In the genomic region with DNA sequence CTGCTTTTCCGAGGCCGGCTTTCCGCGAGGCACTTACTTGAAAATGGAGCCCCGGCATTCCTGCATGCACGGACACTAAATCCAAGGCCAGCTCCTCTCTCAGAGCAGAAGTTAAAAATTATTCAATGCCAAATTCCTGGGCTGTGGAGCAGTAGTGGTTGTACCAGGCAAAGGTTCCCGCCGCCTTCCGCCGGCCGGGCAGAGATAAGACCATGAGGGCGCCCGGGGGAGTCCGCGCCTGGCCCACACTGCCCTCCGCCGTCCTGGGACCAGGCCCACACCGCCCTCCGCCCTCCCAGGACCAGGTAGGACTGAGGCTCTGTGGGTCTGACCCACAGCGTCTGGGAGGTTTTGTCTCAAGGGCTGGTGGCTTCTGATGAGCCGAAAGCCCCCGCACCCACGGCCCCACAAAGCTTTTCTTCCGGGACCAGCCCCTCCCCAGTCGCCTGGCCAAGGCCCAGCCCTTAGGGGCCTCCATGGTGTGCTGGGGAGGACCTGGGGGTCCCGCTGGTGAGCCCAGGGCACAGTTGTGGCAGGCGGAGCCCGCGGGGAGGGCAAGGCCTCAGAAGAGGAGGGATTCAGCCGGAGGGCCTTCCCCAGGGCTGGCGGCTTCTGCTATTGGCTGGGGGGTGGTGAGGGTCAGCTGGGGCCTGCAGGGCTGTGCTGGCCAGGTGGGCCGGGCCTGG, we compare ENCODE assay signal across 24 cellular contexts. TPM values are rescaled to one million over a fixed set of nuclear protein-coding genes. Genes with fewer than 3 reads are reported as not detected.
A peak's percentile ranks its signal among the peaks of the same experiment; 100 is the strongest.
DNase-seq lines count a peak whose midpoint lies in the region; ATAC-seq, FAIRE-seq and TF ChIP-seq lines count a peak whose summit lies in the region.
"Had no signal": no experiment of that assay in that cellular context is flagged by ENCODE, and none has a peak within 500 bp of the region (broad histone marks: within the 10 kb centered on the region; RNA-seq: fewer than 3 reads in every experiment).

No MANE protein-coding gene starts in this region.

- no peak overlapping the region for H3K14ac ChIP-seq in trophoblast cell (ENCODE audit: low read length)

- H2AK5ac ChIP-seq in trophoblast cell (ENCODE audit: low read length), result no peak overlapping the region

- no peak for TF ChIP-seq RAD21 in HepG2 (CRISPR knock-in tag; IDR thresholded peaks at IDR 0.05)

- peak; percentile 21; the same call in 1 of the 2 replicates for TF ChIP-seq CTCF in HepG2 (CRISPR knock-in tag; IDR thresholded peaks at IDR 0.05)
- no peak for TF ChIP-seq CTCF in D721Med (IDR thresholded peaks at IDR 0.05; ENCODE audit: insufficient read depth, missing control alignments)

- in situ Hi-C loops in HepG2 (cut with HindIII; ENCODE audit: extremely low pct_ligation_motif_present, low pct_unique_long_range_greater_than_20kb), result no loop called here

- FAIRE-seq in HepG2 (lab: Jason Lieb, UNC) (no peak), D721Med (lab: Jason Lieb, UNC) (no peak)
- FAIRE-seq: A204.1, TTC549 had no signal

- H3K36me3 ChIP-seq in HepG2 (replicated peaks in 1 of 2; ENCODE audit: control insufficient read depth in 1 of 2, insufficient read depth in 2 of 2, low read length in 2 of 2) (no peaks in the 10 kb centered on the region), trophoblast cell (ENCODE audit: control insufficient read depth in 1 of 2, insufficient read depth in 2 of 2, low read length in 2 of 2) (no peaks in the 10 kb centered on the region)
- H3K36me3 ChIP-seq: BE2C, breast epithelium had no signal

- TSS peak; percentile 68 for BruUV-seq in HepG2 (replicated peaks; lab: Mats Ljungman, UMichigan)

- no peaks in the 10 kb centered on the region for H4K20me1 ChIP-seq in HepG2 (ENCODE audit: insufficient read depth, low read length)

- H2BK5ac ChIP-seq in trophoblast cell (ENCODE audit: low read depth, low read length, poor library complexity), result no peak overlapping the region

- H4K8ac ChIP-seq in trophoblast cell (ENCODE audit: low read depth, low read length), result no peak overlapping the region

- peak in 1 of 2 experiments; percentile 62; a peak in 2 of 4 replicates for TF ChIP-seq POLR2A in HepG2 (IDR thresholded peaks at IDR 0.05; ENCODE audit: insufficient read depth in 1 of 2, low read depth in 2 of 2, low read length in 2 of 2)

- H3K4me1 ChIP-seq in HepG2 (ENCODE audit: insufficient read depth, low read length), result peaks cover 73% of the 10 kb centered on the region
- H3K4me1 ChIP-seq in trophoblast cell (ENCODE audit: control insufficient read depth in 1 of 2, insufficient read depth in 2 of 2, low read length in 2 of 2), result peaks cover 8 to 9% of the 10 kb centered on the region in 2 experiments
- H3K4me1 ChIP-seq: BE2C had no signal

- H2BK12ac ChIP-seq in trophoblast cell (ENCODE audit: low read length), result no peak overlapping the region

- H2BK120ac ChIP-seq in trophoblast cell (ENCODE audit: insufficient read depth, low read length, poor library complexity), result no peak overlapping the region

- 4% methylated on average over 21 of the region's 32 CpGs for WGBS in HepG2 (ENCODE audit: low lambda C conversion rate)
- no CpG with 5 or more reads among the region's 32 CpGs for WGBS in trophoblast cell (ENCODE audit: extremely low coverage, insufficient coverage, insufficient read length)

- H2AFZ ChIP-seq in HepG2 (ENCODE audit: low read length) (no peak overlapping the region), trophoblast cell (ENCODE audit: insufficient read depth, low read length, poor library complexity) (no peak overlapping the region)

- H3K79me2 ChIP-seq in HepG2 (ENCODE audit: insufficient read depth, low read length) (peaks cover 5% of the 10 kb centered on the region), trophoblast cell (ENCODE audit: control insufficient read depth, insufficient read depth, low read length, poor library complexity) (peaks cover 1% of the 10 kb centered on the region)

- H3K27me3 ChIP-seq in HepG2 (ENCODE audit: control insufficient read depth in 1 of 2, insufficient read depth in 2 of 2, low read length in 2 of 2) (no peaks in the 10 kb centered on the region), trophoblast cell (ENCODE audit: insufficient read depth, low read length) (no peaks in the 10 kb centered on the region)
- H3K27me3 ChIP-seq: breast epithelium had no signal

- no peak overlapping the region for H3K4ac ChIP-seq in trophoblast cell (ENCODE audit: low read depth, low read length)

- DNase-seq in left cardiac atrium (no peak), Right ventricle myocardium superior (no peak), HepG2 (ENCODE audit: low spot score) (peak; percentile 70), trophoblast cell (peak; percentile 95 to 96), D721Med (ENCODE audit: insufficient read length, low spot score) (no peak)
- DNase-seq in stimulated activated CD4-positive, alpha-beta T cell treated with anti-CD3 and anti-CD28 coated beads, Interleukin-2, amount 100 ng/mL, for 24 hours, result no peak
- DNase-seq: activated CD4-positive, alpha-beta T cell treated with anti-CD3 and anti-CD28 coated beads for 48 hours; BE2C; natural killer cell; NCI-H1105 treated with DMSO at 0.1 percent for 48 hours; NCI-H526; SHP77; stimulated activated CD4-positive, alpha-beta T cell treated with anti-CD3 and anti-CD28 coated beads, Interleukin-4, amount 100 ng/mL, for 1 hour; T-cell had no signal

- H3K79me1 ChIP-seq in trophoblast cell (ENCODE audit: low read length), result peaks cover 2% of the 10 kb centered on the region

- intact Hi-C loops in left cardiac atrium (cut with DNase I), result no loop called here
- intact Hi-C loops in Right ventricle myocardium superior (cut with DNase I), result no loop called here
- intact Hi-C loops in HepG2 (cut with micrococcal nuclease; ENCODE audit: unreplicated experiment), result no loop called here

- CTCF ChIA-PET in HepG2 (lab: Yijun Ruan, JAX; ENCODE audit: low intra/inter-chr PET ratio, low total read pairs), result no interaction called here

- H3K9me3 ChIP-seq in HepG2 (ENCODE audit: low read length) (no peaks in the 10 kb centered on the region), trophoblast cell (ENCODE audit: insufficient read depth, low read depth, low read length) (peaks cover 14% of the 10 kb centered on the region)
- H3K9me3 ChIP-seq: BE2C, breast epithelium had no signal

- no peak overlapping the region for H3K18ac ChIP-seq in trophoblast cell (ENCODE audit: low read length)

- H3K4me3 ChIP-seq in HepG2 (replicated peaks in 1 of 3; ENCODE audit: insufficient read depth in 1 of 3, low read depth in 2 of 3, low read length in 3 of 3) (peak overlapping the region; percentile 67 to 82 (median 79)), trophoblast cell (ENCODE audit: low read depth, low read length) (no peak overlapping the region)
- H3K4me3 ChIP-seq: breast epithelium, coronary artery, skin epidermis had no signal

- ATAC-seq in left cardiac atrium (peak; percentile 32 to 76), Right ventricle myocardium superior (ENCODE audit: poor library complexity) (no peak), HepG2 (peak; percentile 27), GM21360 (IDR thresholded peaks at IDR 0.05; ENCODE audit: unreplicated experiment) (no peak), GM18909 (IDR thresholded peaks at IDR 0.05; ENCODE audit: poor library complexity, unreplicated experiment) (no peak)
- ATAC-seq: HCT116, natural killer cell, T-cell had no signal

- peak overlapping the region; percentile 84 for H3K27ac ChIP-seq in HepG2 (ENCODE audit: extremely low read length, insufficient read depth, low read length)
- no peak overlapping the region for H3K27ac ChIP-seq in trophoblast cell (ENCODE audit: low read depth, low read length)
- H3K27ac ChIP-seq: coronary artery, skin epidermis had no signal

- TF ChIP-seq EP300 in HepG2 (IDR thresholded peaks at IDR 0.05; ENCODE audit: low read depth in 2 of 2, low read length in 2 of 2), result no peak
- no peak for TF ChIP-seq EP300 in HepG2 (CRISPR knock-in tag; IDR thresholded peaks at IDR 0.05; ENCODE audit: borderline replicate concordance)

- H3K23ac ChIP-seq in trophoblast cell (ENCODE audit: low read length), result no peak overlapping the region

- H4K12ac ChIP-seq in trophoblast cell (ENCODE audit: low read depth, low read length), result no peak overlapping the region

- POLR2A ChIA-PET in HepG2 (lab: Yijun Ruan, JAX), result interaction anchor here (0.6 to 3.0 kb wide), 13 partner anchors 12 to 178 kb away, joined by 3 to 30 read pairs (median 5); a partner anchor contains a TSS

- H3K4me2 ChIP-seq in HepG2 (ENCODE audit: low read depth, low read length) (peak overlapping the region; percentile 93), trophoblast cell (ENCODE audit: low read length) (no peak overlapping the region)

- H3K9ac ChIP-seq in HepG2 (ENCODE audit: insufficient read depth, low read depth, low read length) (peak overlapping the region; percentile 89), trophoblast cell (ENCODE audit: low read length) (no peak overlapping the region)

- H4K91ac ChIP-seq in trophoblast cell (ENCODE audit: low read depth, low read length), result no peak overlapping the region

RNA-seq across cellular contexts. Expression of a gene that starts 12.7 kb away (rescaled TPM):
- 1 to 10 TPM; 5.3 to 6.1 TPM for total RNA-seq in left cardiac atrium
- 2.4 TPM for total RNA-seq in Right ventricle myocardium superior
- total RNA-seq in HepG2 (2016; rRNA removed; fragmentation: Illumina TruSeq; extraction: Trizol), result 3.8 and 6.7 TPM in 2 replicates
- 6.3 and 6.8 TPM in 2 replicates for total RNA-seq in HepG2 (2016; cell fraction: cytosol; rRNA removed; fragmentation: Illumina TruSeq; extraction: Trizol; ENCODE audit: low read depth)
- total RNA-seq in HepG2 (2016; cell fraction: insoluble cytoplasmic fraction; rRNA removed; fragmentation: Illumina TruSeq; extraction: Trizol), result 3.6 and 6.6 TPM in 2 replicates
- 7.4 and 7.9 TPM in 2 replicates for total RNA-seq in HepG2 (2016; cell fraction: membrane; rRNA removed; fragmentation: Illumina TruSeq; extraction: Trizol)
- 6.3 and 7.7 TPM in 2 replicates for total RNA-seq in HepG2 (2016; cell fraction: nucleus; rRNA removed; fragmentation: Illumina TruSeq; extraction: Trizol)
- 3.8 and 4.2 TPM in 2 replicates for polyA plus RNA-seq in HepG2 (2011; rRNA removed)
- polyA plus RNA-seq in HepG2 (2011; cell fraction: cytosol; rRNA removed), result 1.7 and 4.2 TPM in 2 replicates
- polyA plus RNA-seq in HepG2 (2011; cell fraction: nucleus; rRNA removed), result 22.9 and 35.9 TPM in 2 replicates
- polyA plus RNA-seq in HepG2 (2012), result 2.8 and 3.2 TPM in 2 replicates
- 4.7 and 6.0 TPM in 2 replicates for polyA plus RNA-seq in HepG2 (2016; cell fraction: cytosol; fragmentation: Illumina TruSeq; extraction: Trizol; ENCODE audit: low read depth)
- polyA plus RNA-seq in HepG2 (2016; cell fraction: insoluble cytoplasmic fraction; fragmentation: Illumina TruSeq; extraction: Trizol; ENCODE audit: low read depth), result 3.5 and 4.0 TPM in 2 replicates
- polyA plus RNA-seq in HepG2 (2016; cell fraction: membrane; fragmentation: Illumina TruSeq; extraction: Trizol; ENCODE audit: low read depth), result 7.0 and 8.1 TPM in 2 replicates
- 19.9 and 20.1 TPM in 2 replicates for polyA plus RNA-seq in HepG2 (2016; cell fraction: nucleus; fragmentation: Illumina TruSeq; extraction: Trizol; ENCODE audit: insufficient read depth, low read depth)
- 2.9 and 5.6 TPM in 2 replicates for polyA minus RNA-seq in HepG2 (2011; rRNA and poly(A)+ RNA removed; ENCODE audit: low replicate concordance)
- 2.1 and 2.2 TPM in 2 replicates for polyA minus RNA-seq in HepG2 (2011; cell fraction: cytosol; rRNA and poly(A)+ RNA removed)
- polyA minus RNA-seq in HepG2 (2011; cell fraction: nucleus; rRNA and poly(A)+ RNA removed), result 3.7 and 4.5 TPM in 2 replicates
- 12.1 and 12.5 TPM in 2 replicates for polyA plus RNA-seq in trophoblast cell (2013)

RNA-seq across cellular contexts. Expression of a gene that starts 45.1 kb away (rescaled TPM):
- total RNA-seq in left cardiac atrium (not detected), Right ventricle myocardium superior (0.22 TPM), HepG2 (2016; rRNA removed; fragmentation: Illumina TruSeq; extraction: Trizol) (not detected in 2 replicates)
- not detected in 2 replicates for total RNA-seq in HepG2 (2016; cell fraction: cytosol; rRNA removed; fragmentation: Illumina TruSeq; extraction: Trizol; ENCODE audit: low read depth)
- total RNA-seq in HepG2 (2016; cell fraction: insoluble cytoplasmic fraction; rRNA removed; fragmentation: Illumina TruSeq; extraction: Trizol), result not detected in 2 replicates
- not detected in 2 replicates for total RNA-seq in HepG2 (2016; cell fraction: membrane; rRNA removed; fragmentation: Illumina TruSeq; extraction: Trizol)
- total RNA-seq in HepG2 (2016; cell fraction: nucleus; rRNA removed; fragmentation: Illumina TruSeq; extraction: Trizol), result not detected in 2 replicates
- polyA plus RNA-seq in HepG2 (2011; rRNA removed), result not detected in 2 replicates
- 0.06 and 0.08 TPM in 2 replicates for polyA plus RNA-seq in HepG2 (2011; cell fraction: cytosol; rRNA removed)
- 0.24 and 0.48 TPM in 2 replicates for polyA plus RNA-seq in HepG2 (2011; cell fraction: nucleus; rRNA removed)
- 0.07 TPM in 1 of 2 replicates, not detected in the other for polyA plus RNA-seq in HepG2 (2012)
- polyA plus RNA-seq in HepG2 (2016; cell fraction: cytosol; fragmentation: Illumina TruSeq; extraction: Trizol; ENCODE audit: low read depth), result not detected in 2 replicates
- polyA plus RNA-seq in HepG2 (2016; cell fraction: insoluble cytoplasmic fraction; fragmentation: Illumina TruSeq; extraction: Trizol; ENCODE audit: low read depth), result not detected in 2 replicates
- polyA plus RNA-seq in HepG2 (2016; cell fraction: membrane; fragmentation: Illumina TruSeq; extraction: Trizol; ENCODE audit: low read depth), result not detected in 2 replicates
- polyA plus RNA-seq in HepG2 (2016; cell fraction: nucleus; fragmentation: Illumina TruSeq; extraction: Trizol; ENCODE audit: insufficient read depth, low read depth), result not detected in 2 replicates
- 0.18 TPM in 1 of 2 replicates, not detected in the other for polyA minus RNA-seq in HepG2 (2011; rRNA and poly(A)+ RNA removed; ENCODE audit: low replicate concordance)
- not detected in 2 replicates for polyA minus RNA-seq in HepG2 (2011; cell fraction: cytosol; rRNA and poly(A)+ RNA removed)
- polyA minus RNA-seq in HepG2 (2011; cell fraction: nucleus; rRNA and poly(A)+ RNA removed), result not detected in 2 replicates
- not detected in 2 replicates for polyA plus RNA-seq in trophoblast cell (2013)
- total RNA-seq: lung microvascular endothelial cell, urinary bladder had no signal

RNA-seq across cellular contexts. Expression of a gene that starts 54.5 kb away (rescaled TPM):
- not detected for total RNA-seq in left cardiac atrium
- total RNA-seq in Right ventricle myocardium superior, result not detected
- total RNA-seq in HepG2 (2016; rRNA removed; fragmentation: Illumina TruSeq; extraction: Trizol), result not detected in 2 replicates
- total RNA-seq in HepG2 (2016; cell fraction: cytosol; rRNA removed; fragmentation: Illumina TruSeq; extraction: Trizol; ENCODE audit: low read depth), result not detected in 2 replicates
- total RNA-seq in HepG2 (2016; cell fraction: insoluble cytoplasmic fraction; rRNA removed; fragmentation: Illumina TruSeq; extraction: Trizol), result not detected in 2 replicates
- not detected in 2 replicates for total RNA-seq in HepG2 (2016; cell fraction: membrane; rRNA removed; fragmentation: Illumina TruSeq; extraction: Trizol)
- not detected in 2 replicates for total RNA-seq in HepG2 (2016; cell fraction: nucleus; rRNA removed; fragmentation: Illumina TruSeq; extraction: Trizol)
- polyA plus RNA-seq in HepG2 (2011; rRNA removed), result 0.03 and 0.05 TPM in 2 replicates
- polyA plus RNA-seq in HepG2 (2011; cell fraction: cytosol; rRNA removed), result 0.04 TPM in 1 of 2 replicates, not detected in the other
- polyA plus RNA-seq in HepG2 (2011; cell fraction: nucleus; rRNA removed), result not detected in 2 replicates
- polyA plus RNA-seq in HepG2 (2012), result 0.07 and 0.08 TPM in 2 replicates
- polyA plus RNA-seq in HepG2 (2016; cell fraction: cytosol; fragmentation: Illumina TruSeq; extraction: Trizol; ENCODE audit: low read depth), result not detected in 2 replicates
- polyA plus RNA-seq in HepG2 (2016; cell fraction: insoluble cytoplasmic fraction; fragmentation: Illumina TruSeq; extraction: Trizol; ENCODE audit: low read depth), result not detected in 2 replicates
- polyA plus RNA-seq in HepG2 (2016; cell fraction: membrane; fragmentation: Illumina TruSeq; extraction: Trizol; ENCODE audit: low read depth), result not detected in 2 replicates
- not detected in 2 replicates for polyA plus RNA-seq in HepG2 (2016; cell fraction: nucleus; fragmentation: Illumina TruSeq; extraction: Trizol; ENCODE audit: insufficient read depth, low read depth)
- 2.1 TPM in 1 of 2 replicates, not detected in the other for polyA minus RNA-seq in HepG2 (2011; rRNA and poly(A)+ RNA removed; ENCODE audit: low replicate concordance)
- polyA minus RNA-seq in HepG2 (2011; cell fraction: cytosol; rRNA and poly(A)+ RNA removed), result not detected in 2 replicates
- polyA minus RNA-seq in HepG2 (2011; cell fraction: nucleus; rRNA and poly(A)+ RNA removed), result 0.26 TPM in 1 of 2 replicates, not detected in the other
- 3.2 and 3.4 TPM in 2 replicates for polyA plus RNA-seq in trophoblast cell (2013)
- total RNA-seq: lung microvascular endothelial cell, natural killer cell, T-cell had no signal

Comparison
In these comparisons a context has a peak if more than half of its experiments do, and no peak if none do; other contexts are left out.
1. ATAC-seq: peak in left cardiac atrium (2 of 2) and HepG2 (single experiment); none in Right ventricle myocardium superior (single experiment), GM21360 (single experiment) and GM18909 (single experiment).
2. DNase-seq: peak in HepG2 (single experiment) and trophoblast cell (2 of 2); none in left cardiac atrium (single experiment), Right ventricle myocardium superior (single experiment), D721Med (single experiment) and stimulated activated CD4-positive, alpha-beta T cell treated with anti-CD3 and anti-CD28 coated beads, Interleukin-2, amount 100 ng/mL, for 24 hours (0 of 2).